Comparison of ENCODE assay signal across 1 cellular context in genomic region chr12:98503343-98503592, GRCh38.
A peak's percentile ranks its signal among the peaks of the same experiment; 100 is the strongest.
TF ChIP-seq lines count a peak whose summit lies in the region.

No MANE protein-coding gene starts in this region.

TF ChIP-seq in HepG2, 621 proteins besides CTCF, POLR2A, EP300 and RAD21 (continued from another document and continues in another):
- TF ChIP-seq ZNF800 (CRISPR knock-in tag; IDR thresholded peaks at IDR 0.05) (no peak), KIAA2018 (CRISPR knock-in tag; IDR thresholded peaks at IDR 0.05; ENCODE audit: borderline replicate concordance) (no peak), DNMT1 (CRISPR knock-in tag; IDR thresholded peaks at IDR 0.05) (no peak), PCBP2 (optimal IDR thresholded peaks at IDR 0.05; ENCODE audit: low read depth, low read length, poor library complexity, severe bottlenecking) (no peak), AFF4 (CRISPR knock-in tag; IDR thresholded peaks at IDR 0.05) (no peak), SUZ12 (IDR thresholded peaks at IDR 0.05; ENCODE audit: low read depth, low read length) (no peak), TGIF2 (CRISPR knock-in tag; IDR thresholded peaks at IDR 0.05) (peak; percentile 59; the same call in 1 of the 2 replicates), ZMYM4 (CRISPR knock-in tag; IDR thresholded peaks at IDR 0.05) (no peak; the same call in 1 of the 2 replicates), EZH2 (conservative IDR thresholded peaks at IDR 0.05; ENCODE audit: low read depth, low read length) (no peak), ZNF614 (CRISPR knock-in tag; IDR thresholded peaks at IDR 0.05; ENCODE audit: borderline replicate concordance) (0 out of 2 replicates have a peak, but pooled peaks have one; percentile 10), ZBTB26 (CRISPR knock-in tag; IDR thresholded peaks at IDR 0.05; ENCODE audit: borderline replicate concordance) (no peak), ZNF616 (CRISPR knock-in tag; IDR thresholded peaks at IDR 0.05; ENCODE audit: low read depth) (no peak), GMEB1 (CRISPR knock-in tag; IDR thresholded peaks at IDR 0.05; ENCODE audit: borderline replicate concordance) (no peak; the same call in 1 of the 2 replicates), ZHX2 (IDR thresholded peaks at IDR 0.05; ENCODE audit: low read depth) (no peak), ZHX2 (CRISPR knock-in tag; IDR thresholded peaks at IDR 0.05; ENCODE audit: borderline replicate concordance) (peak; percentile 4; the same call in 1 of the 2 replicates), TAF15 (IDR thresholded peaks at IDR 0.05; ENCODE audit: low read depth, low read length, poor library complexity, severe bottlenecking) (no peak), HOMEZ (CRISPR knock-in tag; IDR thresholded peaks at IDR 0.05; ENCODE audit: low read depth) (no peak), MAFF (IDR thresholded peaks at IDR 0.05; ENCODE audit: low read depth, low read length) (no peak), HMG20A (CRISPR knock-in tag; IDR thresholded peaks at IDR 0.05; ENCODE audit: borderline replicate concordance) (no peak), RAD51 (IDR thresholded peaks at IDR 0.05; ENCODE audit: borderline replicate concordance) (no peak), ZNF563 (CRISPR knock-in tag; IDR thresholded peaks at IDR 0.05) (0 out of 2 replicates have a peak, but pooled peaks have one; percentile 59), SIN3B (IDR thresholded peaks at IDR 0.05; ENCODE audit: low read length) (no peak), ZNF343 (CRISPR knock-in tag; IDR thresholded peaks at IDR 0.05) (no peak), FOXO4 (CRISPR knock-in tag; conservative IDR thresholded peaks at IDR 0.05) (0 out of 2 replicates have a peak, but pooled peaks have one; percentile 30)
